10 cellular contexts compared by ENCODE assay signal in genomic region chr5:82413302-82414042, GRCh38.
DNase-seq lines count a peak whose midpoint lies in the region; ATAC-seq and TF ChIP-seq lines count a peak whose summit lies in the region.
"Had no signal": no experiment of that assay in that cellular context is flagged by ENCODE, and none has a peak within 500 bp of the region (broad histone marks: within the 10 kb centered on the region; RNA-seq: fewer than 3 reads in every experiment).

No MANE protein-coding gene starts in this region.

- no peak overlapping the region for H3K4me3 ChIP-seq in RWPE2 (ENCODE audit: severe bottlenecking)
- no peak overlapping the region for H3K4me3 ChIP-seq in epithelial cell of proximal tubule (ENCODE audit: low read depth, low read length)
- no peak overlapping the region for H3K4me3 ChIP-seq in MM.1S (ENCODE audit: low read length)
- H3K4me3 ChIP-seq: suprapubic skin had no signal

- H4K20me1 ChIP-seq in MM.1S (ENCODE audit: insufficient read depth, low read length) = no peaks in the 10 kb centered on the region

- no peak overlapping the region for H2AFZ ChIP-seq in MM.1S (ENCODE audit: low read length)

- H3K36me3 ChIP-seq in RWPE2 (ENCODE audit: low read depth) (no peaks in the 10 kb centered on the region), MM.1S (replicated peaks; ENCODE audit: insufficient read depth, low read length) (no peaks in the 10 kb centered on the region)
- H3K36me3 ChIP-seq: suprapubic skin had no signal

- H3K4me2 ChIP-seq in MM.1S (ENCODE audit: low read depth, low read length) = no peak overlapping the region

- DNase-seq in ELR (ENCODE audit: low read depth) (peak; percentile 88), RWPE2 (ENCODE audit: low spot score) (no peak), epithelial cell of proximal tubule (ENCODE audit: low read depth) (peak; percentile 69), renal cortical epithelial cell (ENCODE audit: low read depth) (peak; percentile 99), MM.1S (no peak), iPS-NIHi11 (ENCODE audit: low spot score) (no peak)
- no peak for DNase-seq in stimulated activated CD4-positive, alpha-beta T cell treated with anti-CD3 and anti-CD28 coated beads, Interleukin-2, amount 100 ng/mL, for 48 hours
- no peak for DNase-seq in stimulated activated CD4-positive, alpha-beta T cell treated with anti-CD3 and anti-CD28 coated beads, Interleukin-4, amount 100 ng/mL, for 1 hour
- DNase-seq: DMS 273 treated with DMSO at 0.1 percent for 48 hours had no signal

- H3K27ac ChIP-seq in RWPE2 (ENCODE audit: poor library complexity, severe bottlenecking) (peak overlapping the region; percentile 78), MM.1S (ENCODE audit: low read length) (no peak overlapping the region)
- H3K27ac ChIP-seq: suprapubic skin had no signal

- no peak for TF ChIP-seq CTCF in RWPE2 (IDR thresholded peaks at IDR 0.05; ENCODE audit: poor library complexity, severe bottlenecking)
- no peak for TF ChIP-seq CTCF in epithelial cell of proximal tubule (conservative IDR thresholded peaks at IDR 0.05; ENCODE audit: low read depth, low read length)
- TF ChIP-seq CTCF in MM.1S (IDR thresholded peaks at IDR 0.05; ENCODE audit: low read length) = no peak

- peaks cover 18% of the 10 kb centered on the region for H3K4me1 ChIP-seq in RWPE2 (ENCODE audit: insufficient read depth, poor library complexity, severe bottlenecking)
- H3K4me1 ChIP-seq in MM.1S (ENCODE audit: low read length) = no peaks in the 10 kb centered on the region

- H3K9me3 ChIP-seq in RWPE2 (ENCODE audit: severe bottlenecking) (no peaks in the 10 kb centered on the region), MM.1S (replicated peaks; ENCODE audit: insufficient read depth, low read length) (no peaks in the 10 kb centered on the region)
- H3K9me3 ChIP-seq: suprapubic skin had no signal

- ATAC-seq in RWPE2 (ENCODE audit: low read depth) = peak; percentile 92

- H3K9ac ChIP-seq in MM.1S (ENCODE audit: low read length) = no peak overlapping the region

- H3K79me2 ChIP-seq in MM.1S (ENCODE audit: low read length) = no peaks in the 10 kb centered on the region

- H3K27me3 ChIP-seq in RWPE2 (ENCODE audit: insufficient read depth, poor library complexity, severe bottlenecking) (no peaks in the 10 kb centered on the region), MM.1S (replicated peaks; ENCODE audit: insufficient read depth, low read length) (no peaks in the 10 kb centered on the region)
- H3K27me3 ChIP-seq: suprapubic skin had no signal

- H3F3A ChIP-seq in MM.1S (ENCODE audit: insufficient read depth, low read length) = no peaks in the 10 kb centered on the region

- no peaks in the 10 kb centered on the region for H3K9me2 ChIP-seq in MM.1S (replicated peaks; ENCODE audit: insufficient read depth, low read length)

Comparison
In these comparisons a context has a peak if more than half of its experiments do, and no peak if none do; other contexts are left out.
1. DNase-seq: peak in ELR (single experiment), epithelial cell of proximal tubule (single experiment) and renal cortical epithelial cell (single experiment); none in RWPE2 (single experiment), stimulated activated CD4-positive, alpha-beta T cell treated with anti-CD3 and anti-CD28 coated beads, Interleukin-2, amount 100 ng/mL, for 48 hours (0 of 2), MM.1S (single experiment), iPS-NIHi11 (single experiment) and stimulated activated CD4-positive, alpha-beta T cell treated with anti-CD3 and anti-CD28 coated beads, Interleukin-4, amount 100 ng/mL, for 1 hour (single experiment).